Comparison of ENCODE assay signal across 18 cellular contexts in genomic region chr4:89703831-89704230, GRCh38.
A peak's percentile ranks its signal among the peaks of the same experiment; 100 is the strongest.
DNase-seq lines count a peak whose midpoint lies in the region; ATAC-seq and TF ChIP-seq lines count a peak whose summit lies in the region.
"Had no signal": no experiment of that assay in that cellular context is flagged by ENCODE, and none has a peak within 500 bp of the region (broad histone marks: within the 10 kb centered on the region; RNA-seq: fewer than 3 reads in every experiment).

No MANE protein-coding gene starts in this region.

- in situ Hi-C loops in G401 (cut with HindIII; ENCODE audit: low sequenced_read_pairs): no loop called here

- H3K27me3 ChIP-seq in MG63: no peaks in the 10 kb centered on the region
- H3K27me3 ChIP-seq: BLaER1 treated with 17β-estradiol and CSF1 and Interleukin-3, amounts not matched to agents 10 nM and 100 nM had no signal

- H3K4me3 Mint-ChIP-seq in activated naive CD4-positive, alpha-beta T cell treated with anti-CD3 and anti-CD28 coated beads, Interleukin-2, amount 10 ng/mL, durations not matched to agents 7 days and 5 days: no peak overlapping the region
- H3K4me3 Mint-ChIP-seq: CD4-positive, CD25-positive, alpha-beta regulatory T cell; HFFc6 had no signal

- no peak for ATAC-seq in HG03521 (IDR thresholded peaks at IDR 0.05; ENCODE audit: unreplicated experiment)

- H3K27ac ChIP-seq in temporal lobe (ENCODE audit: low read depth, low read length) (peak overlapping the region; percentile 33), substantia nigra (ENCODE audit: low read depth, low read length, poor library complexity, severe bottlenecking) (no peak overlapping the region)
- H3K27ac ChIP-seq: 22Rv1; BLaER1 treated with 17β-estradiol and CSF1 and Interleukin-3, amounts not matched to agents 10 nM and 100 nM had no signal

- CTCF ChIA-PET in activated naive CD4-positive, alpha-beta T cell treated with anti-CD3 and anti-CD28 coated beads, Interleukin-2, amount 10 ng/mL, durations not matched to agents 7 days and 5 days (lab: Charles Lee): no interaction called here

- H3K36me3 ChIP-seq in MG63: no peaks in the 10 kb centered on the region
- H3K36me3 ChIP-seq: BLaER1 treated with 17β-estradiol and CSF1 and Interleukin-3, amounts not matched to agents 10 nM and 100 nM; HAP-1 had no signal

- H3K4me1 Mint-ChIP-seq in activated naive CD4-positive, alpha-beta T cell treated with anti-CD3 and anti-CD28 coated beads, Interleukin-2, amount 10 ng/mL, durations not matched to agents 7 days and 5 days: peaks cover 6% of the 10 kb centered on the region
- H3K4me1 Mint-ChIP-seq: CD4-positive, CD25-positive, alpha-beta regulatory T cell had no signal

- DNase-seq in activated naive CD4-positive, alpha-beta T cell treated with anti-CD3 and anti-CD28 coated beads, Interleukin-2, amount 10 ng/mL, durations not matched to agents 7 days and 5 days: no peak
- no peak for DNase-seq in activated naive CD4-positive, alpha-beta T cell (lab: John Stamatoyannopoulos, UW)
- DNase-seq in MG63: peak; percentile 7
- peak; percentile 22 for DNase-seq in epithelial cell of esophagus (ENCODE audit: low read depth)
- no peak for DNase-seq in G401 (ENCODE audit: low spot score)
- DNase-seq in substantia nigra (lab: John Stamatoyannopoulos, UW): no peak
- DNase-seq: ACHN; Calu3; CD4-positive, CD25-positive, alpha-beta regulatory T cell; DMS 273 treated with DMSO at 0.1 percent for 48 hours; GDM1; HFFc6; IMR-90 had no signal

- no peaks in the 10 kb centered on the region for H3K9me3 ChIP-seq in MG63
- H3K9me3 ChIP-seq: BLaER1 treated with 17β-estradiol and CSF1 and Interleukin-3, amounts not matched to agents 10 nM and 100 nM; HAP-1 had no signal

- no peaks in the 10 kb centered on the region for H3K36me3 Mint-ChIP-seq in activated naive CD4-positive, alpha-beta T cell treated with anti-CD3 and anti-CD28 coated beads, Interleukin-2, amount 10 ng/mL, durations not matched to agents 7 days and 5 days
- H3K36me3 Mint-ChIP-seq: CD4-positive, CD25-positive, alpha-beta regulatory T cell had no signal

- no peaks in the 10 kb centered on the region for H3K9me3 Mint-ChIP-seq in activated naive CD4-positive, alpha-beta T cell treated with anti-CD3 and anti-CD28 coated beads, Interleukin-2, amount 10 ng/mL, durations not matched to agents 7 days and 5 days
- H3K9me3 Mint-ChIP-seq: HFFc6 had no signal

- H3K27ac Mint-ChIP-seq in activated naive CD4-positive, alpha-beta T cell treated with anti-CD3 and anti-CD28 coated beads, Interleukin-2, amount 10 ng/mL, durations not matched to agents 7 days and 5 days: peak overlapping the region; percentile 3
- H3K27ac Mint-ChIP-seq: CD4-positive, CD25-positive, alpha-beta regulatory T cell; HFFc6 had no signal

- no peaks in the 10 kb centered on the region for H3K27me3 Mint-ChIP-seq in activated naive CD4-positive, alpha-beta T cell treated with anti-CD3 and anti-CD28 coated beads, Interleukin-2, amount 10 ng/mL, durations not matched to agents 7 days and 5 days

- H3K4me3 ChIP-seq in MG63: no peak overlapping the region
- H3K4me3 ChIP-seq in epithelial cell of esophagus (ENCODE audit: low read length): no peak overlapping the region
- H3K4me3 ChIP-seq: BLaER1 treated with 17β-estradiol and CSF1 and Interleukin-3, amounts not matched to agents 10 nM and 100 nM; HAP-1 had no signal

- TF ChIP-seq CTCF in epithelial cell of esophagus (IDR thresholded peaks at IDR 0.05; ENCODE audit: insufficient read depth, low read depth, low read length, missing control alignments): no peak

Comparison
In these comparisons a context has a peak if more than half of its experiments do, and no peak if none do; other contexts are left out.
1. DNase-seq: peak in MG63 (single experiment) and epithelial cell of esophagus (single experiment); none in activated naive CD4-positive, alpha-beta T cell treated with anti-CD3 and anti-CD28 coated beads, Interleukin-2, amount 10 ng/mL, durations not matched to agents 7 days and 5 days (single experiment), activated naive CD4-positive, alpha-beta T cell (0 of 4), G401 (single experiment) and substantia nigra (0 of 49).